ENCODE assay signal across 1 cellular context in genomic region chr17:72311004-72311403, GRCh38.
TF ChIP-seq lines count a peak whose summit lies in the region.

No MANE protein-coding gene starts in this region.

TF ChIP-seq in GM12878, 131 proteins besides CTCF, POLR2A, EP300 and RAD21 (continued from another document):
- TF ChIP-seq TCF3 (IDR thresholded peaks at IDR 0.05; ENCODE audit: borderline replicate concordance, insufficient read depth, low read depth, low read length) (peak; percentile 23; the same call in 1 of the 2 replicates), ATF2 (IDR thresholded peaks at IDR 0.05; ENCODE audit: low read length) (peak; percentile 67), FOXM1 (IDR thresholded peaks at IDR 0.05; ENCODE audit: low read depth, low read length) (peak; percentile 76; the same call in 1 of the 2 replicates), PBX3 (IDR thresholded peaks at IDR 0.05; ENCODE audit: insufficient replicate concordance, low read depth, low read length) (peak; percentile 28), MEF2A (IDR thresholded peaks at IDR 0.05; ENCODE audit: insufficient read depth, low read depth, low read length) (peak; percentile 64), IKZF2 (IDR thresholded peaks at IDR 0.05) (peak; percentile 27 to 45; a peak in 3 of 4 replicates), ZBED1 (IDR thresholded peaks at IDR 0.05; ENCODE audit: borderline replicate concordance) (peak; percentile 58; the same call in 1 of the 2 replicates), TCF7 (IDR thresholded peaks at IDR 0.05; ENCODE audit: borderline replicate concordance) (peak; percentile 42; the same call in 1 of the 2 replicates), RUNX3 (IDR thresholded peaks at IDR 0.05; ENCODE audit: low read length) (peak; percentile 75), BCL3 (IDR thresholded peaks at IDR 0.05; ENCODE audit: borderline replicate concordance, insufficient read depth, low read depth, low read length, poor library complexity, severe bottlenecking) (peak; percentile 43), RELB (IDR thresholded peaks at IDR 0.05; ENCODE audit: low read depth) (peak; percentile 73), STAT3 (IDR thresholded peaks at IDR 0.05; ENCODE audit: low read depth, low read length) (no peak), IRF4 (IDR thresholded peaks at IDR 0.05; ENCODE audit: low read depth, low read length) (peak; percentile 70; the same call in 1 of the 2 replicates), EGR1 (IDR thresholded peaks at IDR 0.05; ENCODE audit: borderline replicate concordance in 1 of 2, low read depth in 2 of 2, low read length in 2 of 2) (peak in 1 of 2 experiments; percentile 84; a peak in 2 of 3 replicates), DPF2 (IDR thresholded peaks at IDR 0.05) (0 out of 2 replicates have a peak, but pooled peaks have one; percentile 44), BCL11A (IDR thresholded peaks at IDR 0.05; ENCODE audit: low read depth, low read length) (peak; percentile 56; the same call in 1 of the 2 replicates), IKZF1 (conservative IDR thresholded peaks at IDR 0.05) (peak; percentile 60), ZBTB40 (IDR thresholded peaks at IDR 0.05; ENCODE audit: borderline replicate concordance) (no peak), ZZZ3 (IDR thresholded peaks at IDR 0.05; ENCODE audit: control insufficient read depth, insufficient read length, low read depth) (no peak), EED (IDR thresholded peaks at IDR 0.05; ENCODE audit: low read depth) (peak; percentile 58), NR2C2 (IDR thresholded peaks at IDR 0.05; ENCODE audit: borderline replicate concordance, control insufficient read depth, insufficient read length, low read depth) (no peak), CBX5 (IDR thresholded peaks at IDR 0.05; ENCODE audit: low read depth) (0 out of 2 replicates have a peak, but pooled peaks have one; percentile 25), ATF7 (IDR thresholded peaks at IDR 0.05; ENCODE audit: low read depth) (peak; percentile 26; the same call in 1 of the 2 replicates), PAX5 (IDR thresholded peaks at IDR 0.05; ENCODE audit: borderline replicate concordance, low read depth, low read length) (0 out of 2 replicates have a peak, but pooled peaks have one; percentile 30), MTA3 (IDR thresholded peaks at IDR 0.05; ENCODE audit: borderline replicate concordance, low read length) (0 out of 2 replicates have a peak, but pooled peaks have one; percentile 61), NFIC (IDR thresholded peaks at IDR 0.05; ENCODE audit: low read depth, low read length) (peak; percentile 91), TCF12 (IDR thresholded peaks at IDR 0.05; ENCODE audit: low read depth, low read length) (peak; percentile 89), MEF2B (IDR thresholded peaks at IDR 0.05; ENCODE audit: partially characterized antibody, poor library complexity, severe bottlenecking) (peak; percentile 16), SRF (IDR thresholded peaks at IDR 0.05; ENCODE audit: low read depth in 2 of 2, low read length in 2 of 2) (no peak), SIX5 (IDR thresholded peaks at IDR 0.05; ENCODE audit: low read depth, low read length, severe bottlenecking) (no peak), GABPA (IDR thresholded peaks at IDR 0.05; ENCODE audit: low read depth) (0 out of 2 replicates have a peak, but pooled peaks have one; percentile 23), JUNB (IDR thresholded peaks at IDR 0.05) (peak; percentile 91)
TF ChIP-seq in GM12878: peak in this region for 31.
